8 cellular contexts compared by ENCODE assay signal in genomic region chr1:202164271-202165037, GRCh38. TPM values are rescaled to one million over a fixed set of nuclear protein-coding genes. Genes with fewer than 3 reads are reported as not detected.
DNase-seq lines count a peak whose midpoint lies in the region; ATAC-seq and TF ChIP-seq lines count a peak whose summit lies in the region.

No MANE protein-coding gene starts in this region.

- peak; percentile 74 to 78 for DNase-seq in activated T-cell treated with anti-CD3 and anti-CD28 coated beads, Interleukin-2, amount 50 U/mL, for 48 hours
- peak; percentile 64 to 71 for DNase-seq in stimulated activated CD4-positive, alpha-beta T cell treated with anti-CD3 and anti-CD28 coated beads, Interleukin-2, amount 100 ng/mL, for 24 hours
- no peak for DNase-seq in HuH-7.5 (ENCODE audit: low spot score)
- DNase-seq in NCI-H1105 treated with DMSO at 0.1 percent for 48 hours (lab: John Stamatoyannopoulos, UW), result no peak
- no peak for DNase-seq in foreskin keratinocyte

- peaks cover 26% of the 10 kb centered on the region for H3K27me3 ChIP-seq in foreskin keratinocyte

- no peaks in the 10 kb centered on the region for H3K4me1 ChIP-seq in foreskin keratinocyte

- H3K27ac ChIP-seq in foreskin keratinocyte, result no peak overlapping the region

- TF ChIP-seq CTCF in foreskin keratinocyte (conservative IDR thresholded peaks at IDR 0.05), result no peak

- ATAC-seq in GM19324 (IDR thresholded peaks at IDR 0.05; ENCODE audit: low FRiP score, unreplicated experiment) (peak; percentile 40), HG03565 (IDR thresholded peaks at IDR 0.05; ENCODE audit: unreplicated experiment) (peak; percentile 40), HG03039 (IDR thresholded peaks at IDR 0.05; ENCODE audit: unreplicated experiment) (no peak), foreskin keratinocyte (no peak)

RNA-seq across cellular contexts. Expression of gene PTPN7, which starts 4.1 kb away (rescaled TPM):
- total RNA-seq in foreskin keratinocyte, result not detected in 2 replicates
- polyA plus RNA-seq in foreskin keratinocyte, result not detected in 2 replicates

RNA-seq across cellular contexts. Expression of gene ARL8A, which starts 19.9 kb away (rescaled TPM):
- 21.9 and 26.0 TPM in 2 replicates for total RNA-seq in foreskin keratinocyte
- polyA plus RNA-seq in foreskin keratinocyte, result 28.7 and 28.8 TPM in 2 replicates

RNA-seq across cellular contexts. Expression of gene LGR6, which starts 29.1 kb away (rescaled TPM):
- total RNA-seq in foreskin keratinocyte, result 0.21 and 0.78 TPM in 2 replicates
- polyA plus RNA-seq in foreskin keratinocyte, result 0.31 and 0.39 TPM in 2 replicates

RNA-seq across cellular contexts. Expression of gene GPR37L1, which starts 41.7 kb away (rescaled TPM):
- 0.03 TPM in 1 of 2 replicates, not detected in the other for total RNA-seq in foreskin keratinocyte
- 0.01 and 0.02 TPM in 2 replicates for polyA plus RNA-seq in foreskin keratinocyte

Comparison
In these comparisons a context has a peak if more than half of its experiments do, and no peak if none do; other contexts are left out.
1. ATAC-seq: peak in GM19324 (single experiment) and HG03565 (single experiment); none in HG03039 (single experiment) and foreskin keratinocyte (single experiment).
2. DNase-seq: peak in activated T-cell treated with anti-CD3 and anti-CD28 coated beads, Interleukin-2, amount 50 U/mL, for 48 hours (2 of 2) and stimulated activated CD4-positive, alpha-beta T cell treated with anti-CD3 and anti-CD28 coated beads, Interleukin-2, amount 100 ng/mL, for 24 hours (2 of 2); none in HuH-7.5 (single experiment), NCI-H1105 treated with DMSO at 0.1 percent for 48 hours (single experiment) and foreskin keratinocyte (0 of 2).